In the genomic region with DNA sequence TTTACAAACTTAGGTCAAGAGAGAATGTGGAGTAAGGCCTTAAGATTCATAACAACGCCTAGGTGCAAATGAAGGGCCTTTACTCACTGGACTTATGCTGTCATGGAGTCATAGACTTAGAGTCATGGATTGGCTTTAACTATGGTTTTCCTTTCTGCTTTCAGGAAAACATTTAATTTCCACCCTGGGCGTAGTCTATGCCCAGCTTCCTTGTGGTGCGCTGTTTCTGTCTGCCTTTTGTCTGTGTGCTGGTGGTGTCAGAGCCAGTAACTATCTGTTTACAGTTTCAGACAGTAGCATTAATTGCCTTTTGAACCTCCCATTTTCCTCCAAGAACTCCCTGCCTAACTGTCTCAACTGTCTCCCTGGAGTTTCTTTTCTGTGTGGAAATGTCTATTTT, we compare ENCODE assay signal across 23 cellular contexts. TPM values are rescaled to one million over a fixed set of nuclear protein-coding genes. Genes with fewer than 3 reads are reported as not detected.
DNase-seq lines count a peak whose midpoint lies in the region; ATAC-seq, FAIRE-seq and TF ChIP-seq lines count a peak whose summit lies in the region.
"Had no signal": no experiment of that assay in that cellular context is flagged by ENCODE, and none has a peak within 500 bp of the region (broad histone marks: within the 10 kb centered on the region; RNA-seq: fewer than 3 reads in every experiment).

No MANE protein-coding gene starts in this region.

- H3K4me1 ChIP-seq in cardiac muscle cell (ENCODE audit: low read depth) (peaks cover 10% of the 10 kb centered on the region), left ventricle myocardium inferior (no peaks in the 10 kb centered on the region), mucosa of descending colon (ENCODE audit: low read depth) (peaks cover 5% of the 10 kb centered on the region), osteoblast (ENCODE audit: insufficient read depth, low read length) (no peaks in the 10 kb centered on the region)
- H3K4me1 ChIP-seq: BLaER1 treated with 17β-estradiol and CSF1 and Interleukin-3, amounts not matched to agents 10 nM and 100 nM; Caco-2 had no signal

- intact Hi-C loops in left ventricle myocardium inferior (cut with micrococcal nuclease) (no loop called here), mucosa of descending colon (cut with DNase I, micrococcal nuclease) (no loop called here)

- DNase-seq in cardiac muscle cell (ENCODE audit: low read depth in 1 of 2, low spot score in 1 of 2) (no peak), left ventricle myocardium inferior (no peak), mucosa of descending colon (no peak), osteoblast (ENCODE audit: insufficient read length, low spot score, missing footprints) (peak; percentile 64), frontal cortex (ENCODE audit: low spot score in 2 of 2) (no peak)
- no peak for DNase-seq in activated naive CD4-positive, alpha-beta T cell treated with Interleukin-2 at 50 U/mL for 16 hours
- DNase-seq: 8988T; Caco-2; CD4-positive, alpha-beta memory T cell; GOT3; MG63; NCI-H1417; NCI-H1694 treated with DMSO at 0.1 percent for 48 hours; NCI-H2081 treated with DMSO at 0.1 percent for 48 hours; NCI-H510A; NCI-H748 treated with DMSO at 0.1 percent for 48 hours; PC-9; RPMI8226; SHP77 had no signal

- H3K36me3 ChIP-seq in cardiac muscle cell (no peaks in the 10 kb centered on the region), left ventricle myocardium inferior (no peaks in the 10 kb centered on the region), mucosa of descending colon (ENCODE audit: low read depth) (no peaks in the 10 kb centered on the region), osteoblast (ENCODE audit: insufficient read depth, low read length) (no peaks in the 10 kb centered on the region)
- H3K36me3 ChIP-seq: BLaER1 treated with 17β-estradiol and CSF1 and Interleukin-3, amounts not matched to agents 10 nM and 100 nM; MG63 had no signal

- no peak for FAIRE-seq in frontal cortex (lab: Jason Lieb, UNC)
- FAIRE-seq: GM18507 had no signal

- H3K27me3 ChIP-seq in cardiac muscle cell (no peaks in the 10 kb centered on the region), left ventricle myocardium inferior (ENCODE audit: low read depth) (no peaks in the 10 kb centered on the region), osteoblast (ENCODE audit: insufficient read depth, low read length) (no peaks in the 10 kb centered on the region)
- H3K27me3 ChIP-seq: BLaER1 treated with 17β-estradiol and CSF1 and Interleukin-3, amounts not matched to agents 10 nM and 100 nM; MG63 had no signal

- TF ChIP-seq CTCF in cardiac muscle cell (IDR thresholded peaks at IDR 0.05; ENCODE audit: low read depth, low read length): no peak
- no peak for TF ChIP-seq CTCF in left ventricle myocardium inferior (IDR thresholded peaks at IDR 0.05; ENCODE audit: borderline replicate concordance)
- TF ChIP-seq CTCF in mucosa of descending colon (IDR thresholded peaks at IDR 0.05): no peak
- TF ChIP-seq CTCF in osteoblast (IDR thresholded peaks at IDR 0.05; ENCODE audit: extremely low read depth, low read depth, low read length): no peak

- ATAC-seq in mucosa of descending colon (peak; percentile 83), HG02840 (IDR thresholded peaks at IDR 0.05; ENCODE audit: low FRiP score, unreplicated experiment) (no peak)

- H3K4me3 ChIP-seq in cardiac muscle cell (no peak overlapping the region), left ventricle myocardium inferior (no peak overlapping the region), mucosa of descending colon (no peak overlapping the region), osteoblast (ENCODE audit: insufficient read depth, low read length) (no peak overlapping the region)
- H3K4me3 ChIP-seq: BLaER1 treated with 17β-estradiol and CSF1 and Interleukin-3, amounts not matched to agents 10 nM and 100 nM; MG63; PC-9 had no signal

- no peaks in the 10 kb centered on the region for H4K20me1 ChIP-seq in osteoblast (ENCODE audit: insufficient read depth, low read length)
- H4K20me1 ChIP-seq: BLaER1 treated with 17β-estradiol and CSF1 and Interleukin-3, amounts not matched to agents 10 nM and 100 nM had no signal

- H3K27ac ChIP-seq in cardiac muscle cell (peak overlapping the region; percentile 46), left ventricle myocardium inferior (replicated peaks) (no peak overlapping the region), osteoblast (ENCODE audit: low read depth, low read length) (no peak overlapping the region)
- H3K27ac ChIP-seq: BLaER1 treated with 17β-estradiol and CSF1 and Interleukin-3, amounts not matched to agents 10 nM and 100 nM; PC-9 had no signal

- H3K9me3 ChIP-seq in cardiac muscle cell (ENCODE audit: low read depth): no peaks in the 10 kb centered on the region
- no peaks in the 10 kb centered on the region for H3K9me3 ChIP-seq in left ventricle myocardium inferior (replicated peaks)
- H3K9me3 ChIP-seq in mucosa of descending colon: no peaks in the 10 kb centered on the region
- H3K9me3 ChIP-seq in osteoblast (ENCODE audit: low read depth, low read length): no peaks in the 10 kb centered on the region

- no peak overlapping the region for H2AFZ ChIP-seq in osteoblast (ENCODE audit: low read length)
- H2AFZ ChIP-seq: PC-9 had no signal

- H3K79me2 ChIP-seq in osteoblast (ENCODE audit: insufficient read depth, low read length): no peaks in the 10 kb centered on the region

- no peak overlapping the region for H3K4me2 ChIP-seq in osteoblast (ENCODE audit: insufficient read depth, low read length)
- H3K4me2 ChIP-seq: BLaER1 treated with 17β-estradiol and CSF1 and Interleukin-3, amounts not matched to agents 10 nM and 100 nM; PC-9 had no signal

RNA-seq across cellular contexts. Expression of gene COX6A1, which starts 31.8 kb away (rescaled TPM):
- 759 and 1,227 TPM in 2 replicates for total RNA-seq in cardiac muscle cell
- polyA plus RNA-seq in cardiac muscle cell: 1,076 and 1,511 TPM in 2 replicates
- total RNA-seq in left ventricle myocardium inferior: 142 TPM
- 100 to 1,000 TPM; 509 to 899 (median 865) TPM for total RNA-seq in mucosa of descending colon
- 224 and 256 TPM in 2 replicates for total RNA-seq in osteoblast
- total RNA-seq in frontal cortex: 489 TPM

RNA-seq across cellular contexts. Expression of gene MSI1, which starts 37.1 kb away (rescaled TPM):
- total RNA-seq in cardiac muscle cell: 22.5 and 28.8 TPM in 2 replicates
- 26.2 and 38.7 TPM in 2 replicates for polyA plus RNA-seq in cardiac muscle cell
- 4.8 TPM for total RNA-seq in left ventricle myocardium inferior
- 1 to 10 TPM; 3.7 to 6.3 (median 3.8) TPM for total RNA-seq in mucosa of descending colon
- total RNA-seq in osteoblast: under 0.01 TPM in 2 replicates
- total RNA-seq in frontal cortex: 6.9 TPM
- total RNA-seq: CD4-positive, alpha-beta memory T cell; LHCN-M2 had no signal
- polyA plus RNA-seq: CD4-positive, alpha-beta memory T cell had no signal

RNA-seq across cellular contexts. Expression of gene TRIAP1, which starts 40.1 kb away (rescaled TPM):
- total RNA-seq in cardiac muscle cell (11.9 and 21.1 TPM in 2 replicates), left ventricle myocardium inferior (17.9 TPM), mucosa of descending colon (10 to 100 TPM; 14.9 to 16.7 (median 16.3) TPM), osteoblast (19.2 and 19.9 TPM in 2 replicates), frontal cortex (11.0 TPM)
- 41.9 and 58.8 TPM in 2 replicates for polyA plus RNA-seq in cardiac muscle cell

RNA-seq across cellular contexts. Expression of gene GATC, which starts 40.2 kb away (rescaled TPM):
- total RNA-seq in cardiac muscle cell (13.8 and 19.3 TPM in 2 replicates), left ventricle myocardium inferior (12.0 TPM), mucosa of descending colon (10 to 100 TPM; 20.6 to 29.5 (median 26.8) TPM), osteoblast (14.5 and 20.0 TPM in 2 replicates), frontal cortex (28.9 TPM)
- polyA plus RNA-seq in cardiac muscle cell: 11.4 and 12.7 TPM in 2 replicates
